ENCODE assay signal across 1 cellular context in genomic region chr20:3765171-3765887, GRCh38.
TF ChIP-seq lines count a peak whose summit lies in the region.

No MANE protein-coding gene starts in this region.

TF ChIP-seq in GM12878, 131 proteins besides CTCF, POLR2A, EP300 and RAD21:
- TF ChIP-seq NFIC (IDR thresholded peaks at IDR 0.05; ENCODE audit: low read depth, low read length) (no peak), E4F1 (IDR thresholded peaks at IDR 0.05; ENCODE audit: borderline replicate concordance, partially characterized antibody) (no peak), WRNIP1 (IDR thresholded peaks at IDR 0.05; ENCODE audit: borderline replicate concordance, low read depth, low read length) (no peak), ATF3 (IDR thresholded peaks at IDR 0.05; ENCODE audit: borderline replicate concordance, extremely low read depth, low read depth, low read length) (no peak), SRF (IDR thresholded peaks at IDR 0.05; ENCODE audit: low read depth in 2 of 2, low read length in 2 of 2) (no peak), CUX1 (IDR thresholded peaks at IDR 0.05; ENCODE audit: insufficient replicate concordance, low read depth, low read length) (no peak), RFX5 (IDR thresholded peaks at IDR 0.05; ENCODE audit: low read depth, low read length) (no peak), ZNF217 (IDR thresholded peaks at IDR 0.05) (no peak)
TF ChIP-seq in GM12878: peak in this region for 0.
